ENCODE assay signal across 1 cellular context in the genomic region with DNA sequence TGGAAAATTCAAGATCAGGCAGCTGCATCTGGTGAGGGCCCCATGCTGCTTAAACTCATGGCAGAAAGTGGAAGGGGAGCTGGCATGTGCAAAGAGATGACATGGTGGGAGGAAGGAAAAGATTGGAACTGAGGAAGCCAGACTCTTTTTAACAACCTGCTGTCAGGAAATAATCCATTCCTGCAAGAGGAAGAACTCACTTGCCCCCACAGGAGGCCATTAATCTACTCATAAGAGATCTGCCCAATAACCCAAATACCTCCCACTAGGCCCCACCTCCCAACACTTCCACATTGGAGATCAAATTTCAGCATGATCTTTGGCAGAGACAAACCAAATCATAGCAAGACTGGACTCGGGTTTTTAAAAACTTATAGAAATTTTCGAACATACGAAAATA.
A peak's percentile ranks its signal among the peaks of the same experiment; 100 is the strongest.
TF ChIP-seq lines count a peak whose summit lies in the region.

No MANE protein-coding gene starts in this region.

TF ChIP-seq in K562, 482 proteins besides CTCF, POLR2A, EP300 and RAD21 (continued from another document):
- TF ChIP-seq, protein P1, sequence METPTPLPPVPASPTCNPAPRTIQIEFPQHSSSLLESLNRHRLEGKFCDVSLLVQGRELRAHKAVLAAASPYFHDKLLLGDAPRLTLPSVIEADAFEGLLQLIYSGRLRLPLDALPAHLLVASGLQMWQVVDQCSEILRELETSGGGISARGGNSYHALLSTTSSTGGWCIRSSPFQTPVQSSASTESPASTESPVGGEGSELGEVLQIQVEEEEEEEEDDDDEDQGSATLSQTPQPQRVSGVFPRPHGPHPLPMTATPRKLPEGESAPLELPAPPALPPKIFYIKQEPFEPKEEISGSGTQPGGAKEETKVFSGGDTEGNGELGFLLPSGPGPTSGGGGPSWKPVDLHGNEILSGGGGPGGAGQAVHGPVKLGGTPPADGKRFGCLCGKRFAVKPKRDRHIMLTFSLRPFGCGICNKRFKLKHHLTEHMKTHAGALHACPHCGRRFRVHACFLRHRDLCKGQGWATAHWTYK (CRISPR knock-in tag; IDR thresholded peaks at IDR 0.05): no peak
- TF ChIP-seq FOXA3 (CRISPR knock-in tag; conservative IDR thresholded peaks at IDR 0.05 in 1 of 2, IDR thresholded peaks at IDR 0.05 in 1 of 2) (no peak), POLR3A (IDR thresholded peaks at IDR 0.05; ENCODE audit: borderline replicate concordance, extremely low read depth, insufficient read depth, insufficient read length) (no peak), GATAD2A (IDR thresholded peaks at IDR 0.05) (no peak), ATF1 (CRISPR knock-in tag; IDR thresholded peaks at IDR 0.05) (no peak), ATF1 (tag; IDR thresholded peaks at IDR 0.05) (0 out of 2 replicates have a peak, but pooled peaks have one; percentile 12), MEIS2 (IDR thresholded peaks at IDR 0.05; ENCODE audit: partially characterized antibody) (peak; percentile 57), NEUROD1 (IDR thresholded peaks at IDR 0.05; ENCODE audit: borderline replicate concordance, low read depth, low read length, partially characterized antibody) (no peak), ZFX (CRISPR knock-in tag; IDR thresholded peaks at IDR 0.05) (peak; percentile 46), ZBTB11 (CRISPR knock-in tag; IDR thresholded peaks at IDR 0.05) (no peak), MXI1 (IDR thresholded peaks at IDR 0.05; ENCODE audit: low read depth, low read length) (no peak), ZNF699 (CRISPR knock-in tag; IDR thresholded peaks at IDR 0.05; ENCODE audit: insufficient replicate concordance) (no peak), FIP1L1 (IDR thresholded peaks at IDR 0.05; ENCODE audit: low read depth, low read length, poor library complexity, severe bottlenecking) (no peak), POU5F1 (IDR thresholded peaks at IDR 0.05; ENCODE audit: borderline replicate concordance, low read depth, low read length, partially characterized antibody) (no peak)
- TF ChIP-seq, protein P2, sequence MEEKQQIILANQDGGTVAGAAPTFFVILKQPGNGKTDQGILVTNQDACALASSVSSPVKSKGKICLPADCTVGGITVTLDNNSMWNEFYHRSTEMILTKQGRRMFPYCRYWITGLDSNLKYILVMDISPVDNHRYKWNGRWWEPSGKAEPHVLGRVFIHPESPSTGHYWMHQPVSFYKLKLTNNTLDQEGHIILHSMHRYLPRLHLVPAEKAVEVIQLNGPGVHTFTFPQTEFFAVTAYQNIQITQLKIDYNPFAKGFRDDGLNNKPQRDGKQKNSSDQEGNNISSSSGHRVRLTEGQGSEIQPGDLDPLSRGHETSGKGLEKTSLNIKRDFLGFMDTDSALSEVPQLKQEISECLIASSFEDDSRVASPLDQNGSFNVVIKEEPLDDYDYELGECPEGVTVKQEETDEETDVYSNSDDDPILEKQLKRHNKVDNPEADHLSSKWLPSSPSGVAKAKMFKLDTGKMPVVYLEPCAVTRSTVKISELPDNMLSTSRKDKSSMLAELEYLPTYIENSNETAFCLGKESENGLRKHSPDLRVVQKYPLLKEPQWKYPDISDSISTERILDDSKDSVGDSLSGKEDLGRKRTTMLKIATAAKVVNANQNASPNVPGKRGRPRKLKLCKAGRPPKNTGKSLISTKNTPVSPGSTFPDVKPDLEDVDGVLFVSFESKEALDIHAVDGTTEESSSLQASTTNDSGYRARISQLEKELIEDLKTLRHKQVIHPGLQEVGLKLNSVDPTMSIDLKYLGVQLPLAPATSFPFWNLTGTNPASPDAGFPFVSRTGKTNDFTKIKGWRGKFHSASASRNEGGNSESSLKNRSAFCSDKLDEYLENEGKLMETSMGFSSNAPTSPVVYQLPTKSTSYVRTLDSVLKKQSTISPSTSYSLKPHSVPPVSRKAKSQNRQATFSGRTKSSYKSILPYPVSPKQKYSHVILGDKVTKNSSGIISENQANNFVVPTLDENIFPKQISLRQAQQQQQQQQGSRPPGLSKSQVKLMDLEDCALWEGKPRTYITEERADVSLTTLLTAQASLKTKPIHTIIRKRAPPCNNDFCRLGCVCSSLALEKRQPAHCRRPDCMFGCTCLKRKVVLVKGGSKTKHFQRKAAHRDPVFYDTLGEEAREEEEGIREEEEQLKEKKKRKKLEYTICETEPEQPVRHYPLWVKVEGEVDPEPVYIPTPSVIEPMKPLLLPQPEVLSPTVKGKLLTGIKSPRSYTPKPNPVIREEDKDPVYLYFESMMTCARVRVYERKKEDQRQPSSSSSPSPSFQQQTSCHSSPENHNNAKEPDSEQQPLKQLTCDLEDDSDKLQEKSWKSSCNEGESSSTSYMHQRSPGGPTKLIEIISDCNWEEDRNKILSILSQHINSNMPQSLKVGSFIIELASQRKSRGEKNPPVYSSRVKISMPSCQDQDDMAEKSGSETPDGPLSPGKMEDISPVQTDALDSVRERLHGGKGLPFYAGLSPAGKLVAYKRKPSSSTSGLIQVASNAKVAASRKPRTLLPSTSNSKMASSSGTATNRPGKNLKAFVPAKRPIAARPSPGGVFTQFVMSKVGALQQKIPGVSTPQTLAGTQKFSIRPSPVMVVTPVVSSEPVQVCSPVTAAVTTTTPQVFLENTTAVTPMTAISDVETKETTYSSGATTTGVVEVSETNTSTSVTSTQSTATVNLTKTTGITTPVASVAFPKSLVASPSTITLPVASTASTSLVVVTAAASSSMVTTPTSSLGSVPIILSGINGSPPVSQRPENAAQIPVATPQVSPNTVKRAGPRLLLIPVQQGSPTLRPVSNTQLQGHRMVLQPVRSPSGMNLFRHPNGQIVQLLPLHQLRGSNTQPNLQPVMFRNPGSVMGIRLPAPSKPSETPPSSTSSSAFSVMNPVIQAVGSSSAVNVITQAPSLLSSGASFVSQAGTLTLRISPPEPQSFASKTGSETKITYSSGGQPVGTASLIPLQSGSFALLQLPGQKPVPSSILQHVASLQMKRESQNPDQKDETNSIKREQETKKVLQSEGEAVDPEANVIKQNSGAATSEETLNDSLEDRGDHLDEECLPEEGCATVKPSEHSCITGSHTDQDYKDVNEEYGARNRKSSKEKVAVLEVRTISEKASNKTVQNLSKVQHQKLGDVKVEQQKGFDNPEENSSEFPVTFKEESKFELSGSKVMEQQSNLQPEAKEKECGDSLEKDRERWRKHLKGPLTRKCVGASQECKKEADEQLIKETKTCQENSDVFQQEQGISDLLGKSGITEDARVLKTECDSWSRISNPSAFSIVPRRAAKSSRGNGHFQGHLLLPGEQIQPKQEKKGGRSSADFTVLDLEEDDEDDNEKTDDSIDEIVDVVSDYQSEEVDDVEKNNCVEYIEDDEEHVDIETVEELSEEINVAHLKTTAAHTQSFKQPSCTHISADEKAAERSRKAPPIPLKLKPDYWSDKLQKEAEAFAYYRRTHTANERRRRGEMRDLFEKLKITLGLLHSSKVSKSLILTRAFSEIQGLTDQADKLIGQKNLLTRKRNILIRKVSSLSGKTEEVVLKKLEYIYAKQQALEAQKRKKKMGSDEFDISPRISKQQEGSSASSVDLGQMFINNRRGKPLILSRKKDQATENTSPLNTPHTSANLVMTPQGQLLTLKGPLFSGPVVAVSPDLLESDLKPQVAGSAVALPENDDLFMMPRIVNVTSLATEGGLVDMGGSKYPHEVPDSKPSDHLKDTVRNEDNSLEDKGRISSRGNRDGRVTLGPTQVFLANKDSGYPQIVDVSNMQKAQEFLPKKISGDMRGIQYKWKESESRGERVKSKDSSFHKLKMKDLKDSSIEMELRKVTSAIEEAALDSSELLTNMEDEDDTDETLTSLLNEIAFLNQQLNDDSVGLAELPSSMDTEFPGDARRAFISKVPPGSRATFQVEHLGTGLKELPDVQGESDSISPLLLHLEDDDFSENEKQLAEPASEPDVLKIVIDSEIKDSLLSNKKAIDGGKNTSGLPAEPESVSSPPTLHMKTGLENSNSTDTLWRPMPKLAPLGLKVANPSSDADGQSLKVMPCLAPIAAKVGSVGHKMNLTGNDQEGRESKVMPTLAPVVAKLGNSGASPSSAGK (IDR thresholded peaks at IDR 0.05): peak; percentile 42; the same call in 1 of the 2 replicates
